In the genomic region with DNA sequence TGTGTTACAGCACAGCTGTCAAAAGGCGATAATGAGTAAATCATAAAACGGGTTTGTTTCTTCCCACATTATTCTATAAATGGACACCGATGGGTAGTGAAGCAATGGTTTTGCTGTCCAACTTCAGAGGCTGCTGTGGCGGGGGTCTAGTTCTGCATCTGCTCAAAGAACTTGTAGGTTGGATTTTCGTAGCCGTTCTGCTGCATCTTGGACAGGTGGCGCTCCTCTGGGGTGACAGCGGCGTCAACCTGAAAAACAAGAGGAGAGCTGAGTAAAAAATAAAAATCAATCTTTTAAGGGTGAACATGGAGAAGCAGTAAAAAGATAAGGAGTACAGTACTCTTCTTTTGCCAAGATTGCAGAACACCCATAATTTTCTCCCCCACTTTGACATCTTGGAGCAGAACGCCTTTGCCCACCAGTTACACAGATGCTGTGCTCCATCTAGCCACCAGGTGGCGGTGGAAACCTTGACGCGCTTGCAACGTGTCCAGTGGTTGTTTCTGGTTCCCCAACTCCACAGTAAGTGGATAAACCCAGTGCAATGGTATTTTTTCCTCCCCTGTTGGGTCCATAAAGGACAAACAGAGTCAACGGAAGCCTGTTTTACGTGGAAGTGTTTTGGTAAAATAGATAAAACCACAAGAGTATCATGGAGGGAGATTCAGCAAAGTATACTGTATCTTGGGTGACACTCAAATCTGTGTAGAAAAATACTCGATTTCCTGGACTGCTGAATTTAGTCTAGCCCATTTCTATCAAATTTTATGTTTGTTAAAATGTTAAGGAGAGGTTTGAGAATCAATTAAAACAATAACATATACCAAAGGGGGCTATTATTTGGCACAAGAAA, we compare ENCODE assay signal across 8 cellular contexts.
DNase-seq lines count a peak whose midpoint lies in the region; ATAC-seq lines count a peak whose summit lies in the region.

No MANE protein-coding gene starts in this region.

- no peaks in the 10 kb centered on the region for H3K27me3 Mint-ChIP-seq in activated CD4-positive, alpha-beta T cell treated with anti-CD3 and anti-CD28 coated beads, Interleukin-2, amount 10 ng/mL, durations not matched to agents 24 days and 14 days

- peaks cover 2% of the 10 kb centered on the region for H3K36me3 Mint-ChIP-seq in activated CD4-positive, alpha-beta T cell treated with anti-CD3 and anti-CD28 coated beads, Interleukin-2, amount 10 ng/mL, durations not matched to agents 24 days and 14 days (ENCODE audit: low read depth)

- no peak overlapping the region for H3K27ac Mint-ChIP-seq in activated CD4-positive, alpha-beta T cell treated with anti-CD3 and anti-CD28 coated beads, Interleukin-2, amount 10 ng/mL, durations not matched to agents 24 days and 14 days

- no peaks in the 10 kb centered on the region for H3K4me1 Mint-ChIP-seq in activated CD4-positive, alpha-beta T cell treated with anti-CD3 and anti-CD28 coated beads, Interleukin-2, amount 10 ng/mL, durations not matched to agents 24 days and 14 days

- ATAC-seq in GM18907 (IDR thresholded peaks at IDR 0.05; ENCODE audit: unreplicated experiment) = peak; percentile 88
- ATAC-seq in HG03097 (IDR thresholded peaks at IDR 0.05; ENCODE audit: low FRiP score, unreplicated experiment) = peak; percentile 72

- no peaks in the 10 kb centered on the region for H3K9me3 Mint-ChIP-seq in activated CD4-positive, alpha-beta T cell treated with anti-CD3 and anti-CD28 coated beads, Interleukin-2, amount 10 ng/mL, durations not matched to agents 24 days and 14 days

- no peak overlapping the region for H3K4me3 Mint-ChIP-seq in activated CD4-positive, alpha-beta T cell treated with anti-CD3 and anti-CD28 coated beads, Interleukin-2, amount 10 ng/mL, durations not matched to agents 24 days and 14 days

- intact Hi-C loops in activated CD4-positive, alpha-beta T cell treated with anti-CD3 and anti-CD28 coated beads, Interleukin-2, amount 10 ng/mL, durations not matched to agents 24 days and 14 days (cut with micrococcal nuclease) = loop anchor here (1.0 to 2.0 kb wide), 2 partner anchors 288 to 835 kb away; no protein-coding TSS in a partner anchor

- peak in 8 of 14 donors; percentile 13 to 72 (median 34) for DNase-seq in C1 segment of cervical spinal cord (lab: John Stamatoyannopoulos, UW)
- DNase-seq in NCI-H345 treated with DMSO at 0.1 percent for 48 hours (lab: John Stamatoyannopoulos, UW; ENCODE audit: unreplicated experiment) = peak; percentile 54
- DNase-seq in activated CD4-positive, alpha-beta T cell treated with anti-CD3 and anti-CD28 coated beads, Interleukin-2, amount 10 ng/mL, durations not matched to agents 24 days and 14 days = peak; percentile 90
- DNase-seq in dermis blood vessel endothelial cell = peak; percentile 88
- peak; percentile 76 to 83 for DNase-seq in lung microvascular endothelial cell (ENCODE audit: low read depth in 2 of 2)
- peak; percentile 23 to 40 for DNase-seq in stimulated activated CD8-positive, alpha-beta memory T cell treated with anti-CD3 and anti-CD28 coated beads, Interleukin-2, amount 100 ng/mL, for 48 hours (ENCODE audit: low read depth in 2 of 2)

Comparison
In these comparisons a context has a peak if more than half of its experiments do, and no peak if none do; other contexts are left out.
1. Peak in every context shown above with its lines: DNase-seq and ATAC-seq.
2. DNase-seq: peak in every context shown above with its lines; median percentile 90 in activated CD4-positive, alpha-beta T cell treated with anti-CD3 and anti-CD28 coated beads, Interleukin-2, amount 10 ng/mL, durations not matched to agents 24 days and 14 days; 88 in dermis blood vessel endothelial cell; 80 in lung microvascular endothelial cell; 54 in NCI-H345 treated with DMSO at 0.1 percent for 48 hours; 34 in C1 segment of cervical spinal cord; 32 in stimulated activated CD8-positive, alpha-beta memory T cell treated with anti-CD3 and anti-CD28 coated beads, Interleukin-2, amount 100 ng/mL, for 48 hours.